Comparison of ENCODE assay signal across 8 cellular contexts in genomic region chr17:45445901-45446743, GRCh38. TPM values are rescaled to one million over a fixed set of nuclear protein-coding genes. Genes with fewer than 3 reads are reported as not detected.
DNase-seq lines count a peak whose midpoint lies in the region; ATAC-seq, FAIRE-seq and TF ChIP-seq lines count a peak whose summit lies in the region.
"Not testable (repeated sequence)": the region's sequence is repeated elsewhere in the genome, so short reads cannot be mapped to it uniquely, and the experiment has no call there.

No MANE protein-coding gene starts in this region.

- not testable (repeated sequence) for H3K79me2 ChIP-seq in HCT116 (ENCODE audit: insufficient read depth, low read length)

- not testable (repeated sequence) for TF ChIP-seq CTCF in HCT116 (IDR thresholded peaks at IDR 0.05 in 2 of 3, conservative IDR thresholded peaks at IDR 0.05 in 1 of 3; ENCODE audit: borderline replicate concordance in 1 of 3, insufficient read depth in 1 of 3, low read depth in 2 of 3, low read length in 2 of 3); astrocyte of the cerebellum (IDR thresholded peaks at IDR 0.05; ENCODE audit: low read depth, low read length, missing control alignments); fibroblast of villous mesenchyme (IDR thresholded peaks at IDR 0.05; ENCODE audit: insufficient read depth, low read depth, low read length); right lobe of liver (IDR thresholded peaks at IDR 0.05)

- CTCF ChIA-PET in HCT116 (lab: Charles Lee) = not testable (repeated sequence)

- DNase-seq in AG08396 (ENCODE audit: low spot score) (peak; percentile 47), RKO (ENCODE audit: low spot score) (peak; percentile 81), astrocyte of the cerebellum (ENCODE audit: low read depth) (peak; percentile 31), fibroblast of villous mesenchyme (ENCODE audit: low read depth) (peak; percentile 64), right lobe of liver (peak in 2 of 3 donors; percentile 54 to 73), small intestine (peak; percentile 11)
- not testable (repeated sequence) for DNase-seq in HCT116 (ENCODE audit: low read depth, low spot score)
- peak; percentile 47 to 59 for DNase-seq in activated CD4-positive, alpha-beta T cell treated with anti-CD3 and anti-CD28 coated beads, Interleukin-2, amount 50 U/mL, for 48 hours

- H3K27ac ChIP-seq in HCT116 (ENCODE audit: low read depth, low read length) = not testable (repeated sequence)
- peak overlapping the region in 2 of 3 donors; percentile 15 to 28 for H3K27ac ChIP-seq in right lobe of liver
- peak overlapping the region in 1 of 2 donors; percentile 38 for H3K27ac ChIP-seq in small intestine (ENCODE audit: low read depth in 1 of 2, low read length in 1 of 2)

- H3K9me2 ChIP-seq in HCT116 (ENCODE audit: insufficient read depth) = not testable (repeated sequence)

- RAD21 ChIA-PET in HCT116 (lab: Charles Lee; ENCODE audit: low non-redundant PET in 1 of 2, low total read pairs in 2 of 2, uncharacterized antibody in 2 of 2, unreplicated experiment in 2 of 2) = not testable (repeated sequence)

- TF ChIP-seq RAD21 in HCT116 (IDR thresholded peaks at IDR 0.05; ENCODE audit: low read depth) = not testable (repeated sequence)

- not testable (repeated sequence) for H3K36me3 ChIP-seq in HCT116 (ENCODE audit: control insufficient read depth in 1 of 2, insufficient read depth in 2 of 2, low read length in 2 of 2); right lobe of liver; small intestine (ENCODE audit: control insufficient read depth in 2 of 2, insufficient read depth in 2 of 2, low read length in 2 of 2)

- not testable (repeated sequence) for H3K4me3 ChIP-seq in HCT116 (replicated peaks in 1 of 2; ENCODE audit: low read depth in 1 of 2, low read length in 2 of 2); astrocyte of the cerebellum (ENCODE audit: low read depth, low read length); fibroblast of villous mesenchyme (ENCODE audit: low read depth, low read length); right lobe of liver; small intestine (ENCODE audit: low read depth in 1 of 2, low read length in 2 of 2)

- H3K9me3 ChIP-seq in HCT116 (ENCODE audit: control insufficient read depth in 1 of 2, insufficient read depth in 1 of 2, low read depth in 1 of 2, low read length in 2 of 2); right lobe of liver; small intestine (ENCODE audit: control insufficient read depth, low read depth): not testable (repeated sequence)

- TF ChIP-seq POLR2A in HCT116 (IDR thresholded peaks at IDR 0.05; ENCODE audit: borderline replicate concordance, extremely low read depth, insufficient read depth, insufficient read length); right lobe of liver (IDR thresholded peaks at IDR 0.05): not testable (repeated sequence)

- intact Hi-C loops in HCT116 (cut with micrococcal nuclease); right lobe of liver (cut with DNase I): not testable (repeated sequence)

- 7% methylated on average over 9 of the region's 16 CpGs for WGBS in right lobe of liver (ENCODE audit: insufficient coverage, low coverage, low lambda C conversion rate, missing lambda C conversion rate)
- WGBS in small intestine, 3 donors = 65 to 85% (median 66%) methylated on average over 15 to 16 of the region's 16 CpGs

- H3K4me1 ChIP-seq in HCT116 (ENCODE audit: control insufficient read depth in 1 of 2, insufficient read depth in 2 of 2, low read length in 2 of 2); small intestine (ENCODE audit: control insufficient read depth in 2 of 2, insufficient read depth in 1 of 2, low read depth in 1 of 2, low read length in 1 of 2): not testable (repeated sequence)
- peaks cover 0 to 27% (median 3%) of the 10 kb centered on the region in 4 donors for H3K4me1 ChIP-seq in right lobe of liver

- H4K20me1 ChIP-seq in HCT116 (ENCODE audit: insufficient read depth) = not testable (repeated sequence)

- H3K9ac ChIP-seq in HCT116 (ENCODE audit: low read length) = not testable (repeated sequence)

- FAIRE-seq in small intestine (lab: Jason Lieb, UNC) = not testable (repeated sequence)

- ATAC-seq in HCT116 = peak; percentile 64
- peak; percentile 81 to 90 (median 85) for ATAC-seq in right lobe of liver

- in situ Hi-C loops in astrocyte of the cerebellum (cut with HindIII; ENCODE audit: low sequenced_read_pairs) = not testable (repeated sequence)

- POLR2A ChIA-PET in HCT116 (lab: Charles Lee) = interaction anchor here (0.6 kb wide), 1 partner anchor 301 kb away, joined by 3 read pairs; no protein-coding TSS in a partner anchor

- BruUV-seq in HCT116 (replicated peaks; lab: Mats Ljungman, UMichigan) = not testable (repeated sequence)

- H3K27me3 ChIP-seq in HCT116 (ENCODE audit: insufficient read depth, low read length); right lobe of liver; small intestine (ENCODE audit: control insufficient read depth in 2 of 2, insufficient read depth in 2 of 2, low read length in 2 of 2): not testable (repeated sequence)

- peak overlapping the region; percentile 21; the same call in 1 of the 2 replicates for H3K4me2 ChIP-seq in HCT116 (ENCODE audit: low read length)

- H2AFZ ChIP-seq in HCT116 (ENCODE audit: low read depth, low read length, poor library complexity, severe bottlenecking) = not testable (repeated sequence)

TF ChIP-seq in HCT116, 20 proteins besides CTCF, POLR2A, EP300 and RAD21:
- TF ChIP-seq POLR2AphosphoS5 (IDR thresholded peaks at IDR 0.05; ENCODE audit: low read depth, low read length) = 0 out of 2 replicates have a peak, but pooled peaks have one; percentile 24

RNA-seq across cellular contexts. Expression of gene ARHGAP27, which starts 13.5 kb away (rescaled TPM):
- total RNA-seq in HCT116 (2021; ENCODE audit: unreplicated experiment) (46.7 TPM), fibroblast of villous mesenchyme (0.97 and 1.7 TPM in 2 replicates), right lobe of liver (1 to 10 TPM; 4.9 to 9.3 (median 6.8) TPM)
- polyA plus RNA-seq in HCT116 (2012) = 32.4 and 34.4 TPM in 2 replicates
- 100 to 1,000 TPM in 2 of 3 donors, 10 to 100 TPM in 1; 65.2 to 132 (median 106) TPM for polyA plus RNA-seq in small intestine

RNA-seq across cellular contexts. Expression of gene PLEKHM1, which starts 44.4 kb away (rescaled TPM):
- 32.8 TPM for total RNA-seq in HCT116 (2021; ENCODE audit: unreplicated experiment)
- polyA plus RNA-seq in HCT116 (2012) = 14.3 and 14.6 TPM in 2 replicates
- total RNA-seq in fibroblast of villous mesenchyme = 20.9 and 25.0 TPM in 2 replicates
- 10 to 100 TPM; 11.9 to 27.5 (median 23.1) TPM for total RNA-seq in right lobe of liver
- polyA plus RNA-seq in small intestine = 10 to 100 TPM; 12.2 to 13.9 (median 12.2) TPM
